8 cellular contexts compared by ENCODE assay signal in genomic region chr3:194584435-194584776, GRCh38. TPM values are rescaled to one million over a fixed set of nuclear protein-coding genes. Genes with fewer than 3 reads are reported as not detected.
A peak's percentile ranks its signal among the peaks of the same experiment; 100 is the strongest.
DNase-seq lines count a peak whose midpoint lies in the region; ATAC-seq, FAIRE-seq and TF ChIP-seq lines count a peak whose summit lies in the region.

No MANE protein-coding gene starts in this region.

- H3K4ac ChIP-seq in IMR-90 (ENCODE audit: low read depth, low read length): peak overlapping the region; percentile 99

- peak overlapping the region; percentile 87 for H2BK15ac ChIP-seq in IMR-90 (ENCODE audit: low read depth, low read length)

- H3K27ac ChIP-seq in ACC112 (ENCODE audit: low read depth, low read length): peak overlapping the region; percentile 99
- H3K27ac ChIP-seq in IMR-90 (ENCODE audit: insufficient read depth, low read length): peak overlapping the region; percentile 99
- peak overlapping the region; percentile 86 to 94 for H3K27ac ChIP-seq in mucosa of rectum (ENCODE audit: low read depth in 2 of 2, low read length in 2 of 2)

- peak overlapping the region; percentile 87; the same call in 1 of the 2 replicates for H3K18ac ChIP-seq in IMR-90 (ENCODE audit: low read depth, low read length)

- H2AK9ac ChIP-seq in IMR-90 (replicated peaks; ENCODE audit: low read depth, low read length, poor library complexity): peak overlapping the region; percentile 99

- peak overlapping the region; percentile 95; the same call in 1 of the 2 replicates for H3K56ac ChIP-seq in IMR-90 (ENCODE audit: extremely low read depth, insufficient read depth, low read length)

- peak overlapping the region; percentile 98 for H4K91ac ChIP-seq in IMR-90 (ENCODE audit: insufficient read depth, low read depth, low read length)

- H2AFZ ChIP-seq in ACC112 (ENCODE audit: low read length, unreplicated experiment) (no peak overlapping the region), IMR-90 (replicated peaks; ENCODE audit: low read length, poor library complexity) (peak overlapping the region; percentile 96)

- in situ Hi-C loops in IMR-90 (cut with MboI; ENCODE audit: low sequenced_read_pairs): no loop called here

- H3K4me2 ChIP-seq in IMR-90 (ENCODE audit: low read depth, low read length): peak overlapping the region; percentile 87

- H2AK5ac ChIP-seq in IMR-90 (ENCODE audit: low read depth, low read length): peak overlapping the region; percentile 92

- no peak for DNase-seq in IMR-90
- DNase-seq in chondrocyte (ENCODE audit: low spot score): no peak
- DNase-seq in KG1 (lab: John Stamatoyannopoulos, UW): no peak
- DNase-seq in activated gamma-delta T cell (lab: John Stamatoyannopoulos, UW): no peak
- no peak for DNase-seq in mucosa of gallbladder (ENCODE audit: low spot score)
- DNase-seq in urothelium cell line (ENCODE audit: low spot score): no peak

- H4K5ac ChIP-seq in IMR-90 (ENCODE audit: low read depth, low read length): peak overlapping the region; percentile 98; the same call in 1 of the 2 replicates

- peaks cover 45% of the 10 kb centered on the region for H3K4me1 ChIP-seq in ACC112 (ENCODE audit: control insufficient read depth, insufficient read depth, low read length, unreplicated experiment)
- no peaks in the 10 kb centered on the region; the same call in 1 of the 2 replicates for H3K4me1 ChIP-seq in IMR-90 (ENCODE audit: control insufficient read depth, insufficient read depth, low read length)
- peaks cover 7 to 8% of the 10 kb centered on the region in 2 donors for H3K4me1 ChIP-seq in mucosa of rectum (ENCODE audit: control insufficient read depth in 2 of 2, insufficient read depth in 2 of 2, low read length in 2 of 2)

- WGBS in IMR-90 (ENCODE audit: extremely low coverage in 2 of 2, insufficient read length in 1 of 2), 2 experiments: no CpG with 5 or more reads among the region's 3 CpGs

- peaks cover 16 to 55% of the 10 kb centered on the region in 2 experiments for H3K79me1 ChIP-seq in IMR-90 (ENCODE audit: low read depth in 1 of 2, low read length in 2 of 2)

- BruUV-seq in IMR-90 (replicated peaks; lab: Mats Ljungman, UMichigan): no TSS peak

- H2BK20ac ChIP-seq in IMR-90 (ENCODE audit: low read depth, low read length): peak overlapping the region; percentile 62; the same call in 1 of the 2 replicates

- ATAC-seq in IMR-90 (ENCODE audit: low read depth): no peak

- H3K9ac ChIP-seq in IMR-90 (ENCODE audit: low read depth, low read length): peak overlapping the region; percentile 98
- peak overlapping the region; percentile 89 to 90 for H3K9ac ChIP-seq in mucosa of rectum (ENCODE audit: low read depth in 1 of 2, low read length in 2 of 2)

- no peak for TF ChIP-seq CTCF in IMR-90 (conservative IDR thresholded peaks at IDR 0.05; ENCODE audit: low read depth, low read length)
- TF ChIP-seq CTCF in chondrocyte (IDR thresholded peaks at IDR 0.05): no peak

- FAIRE-seq in urothelium cell line (lab: Jason Lieb, UNC): no peak

- intact Hi-C loops in IMR-90 (cut with micrococcal nuclease): no loop called here

- peak overlapping the region; percentile 98 for H3K27ac Mint-ChIP-seq in chondrocyte (ENCODE audit: unreplicated experiment)

- H3K9me1 ChIP-seq in IMR-90 (ENCODE audit: insufficient read depth, low read length): peaks cover 23% of the 10 kb centered on the region

- H4K8ac ChIP-seq in IMR-90 (ENCODE audit: low read depth in 2 of 2, low read length in 2 of 2): peak overlapping the region; percentile 98 to 99

- CTCF ChIA-PET in IMR-90 (lab: Yijun Ruan, JAX): no interaction called here

- H3K9me3 Mint-ChIP-seq in chondrocyte (ENCODE audit: low read depth): peaks cover 3% of the 10 kb centered on the region

- peaks cover 18% of the 10 kb centered on the region for H3K79me2 ChIP-seq in ACC112 (ENCODE audit: control insufficient read depth, insufficient read depth, low read length, unreplicated experiment)

- H3K9me3 ChIP-seq in IMR-90 (ENCODE audit: control insufficient read depth, insufficient read depth, low read length) (no peaks in the 10 kb centered on the region), mucosa of rectum (ENCODE audit: control insufficient read depth in 2 of 2, low read length in 2 of 2) (no peaks in the 10 kb centered on the region)

- H3K36me3 Mint-ChIP-seq in chondrocyte (ENCODE audit: low read depth): peaks cover 6% of the 10 kb centered on the region

- no peak for TF ChIP-seq RAD21 in IMR-90 (IDR thresholded peaks at IDR 0.05; ENCODE audit: low read length)

- dilution Hi-C loops in IMR-90 (cut with HindIII; ENCODE audit: low sequenced_read_pairs, unreplicated experiment): no loop called here

- H3K23ac ChIP-seq in IMR-90 (ENCODE audit: low read depth, low read length): peak overlapping the region; percentile 98

- peak overlapping the region; percentile 90 for H2BK120ac ChIP-seq in IMR-90 (ENCODE audit: low read depth, low read length)

- peak overlapping the region; percentile 96 for H3K4me3 Mint-ChIP-seq in chondrocyte (ENCODE audit: unreplicated experiment)

- H3K36me3 ChIP-seq in ACC112 (ENCODE audit: insufficient read depth, low read length) (peaks cover 27% of the 10 kb centered on the region), IMR-90 (ENCODE audit: control insufficient read depth, insufficient read depth, low read length) (peaks cover 14% of the 10 kb centered on the region), mucosa of rectum (ENCODE audit: control insufficient read depth in 2 of 2, insufficient read depth in 2 of 2, low read length in 2 of 2) (peaks cover 17 to 24% of the 10 kb centered on the region in 2 donors)

- no peaks in the 10 kb centered on the region for H3K27me3 ChIP-seq in ACC112 (ENCODE audit: insufficient read depth, low read length)
- H3K27me3 ChIP-seq in IMR-90 (ENCODE audit: control insufficient read depth, insufficient read depth, low read length): no peaks in the 10 kb centered on the region
- H3K27me3 ChIP-seq in mucosa of rectum (ENCODE audit: control insufficient read depth in 2 of 2, insufficient read depth in 2 of 2, low read length in 2 of 2): no peaks in the 10 kb centered on the region

- H3K4me3 ChIP-seq in ACC112 (ENCODE audit: low read depth, low read length) (peak overlapping the region; percentile 89), IMR-90 (ENCODE audit: insufficient read depth, low read depth, low read length) (peak overlapping the region; percentile 91), mucosa of rectum (ENCODE audit: low read length in 2 of 2) (peak overlapping the region; percentile 94)

- peak overlapping the region; percentile 94 for H2BK5ac ChIP-seq in IMR-90 (ENCODE audit: low read depth, low read length, poor library complexity, severe bottlenecking)

- H4K20me1 ChIP-seq in IMR-90 (ENCODE audit: insufficient read depth, low read length): no peaks in the 10 kb centered on the region

- H3K14ac ChIP-seq in IMR-90 (replicated peaks; ENCODE audit: low read depth, low read length): peak overlapping the region; percentile 100

- H3K27me3 Mint-ChIP-seq in chondrocyte (ENCODE audit: low read depth): no peaks in the 10 kb centered on the region

- POLR2A ChIA-PET in IMR-90 (lab: Charles Lee; ENCODE audit: unreplicated experiment): no interaction called here

- no peak for TF ChIP-seq POLR2A in IMR-90 (IDR thresholded peaks at IDR 0.05; ENCODE audit: low read depth, low read length)

- peaks cover 30% of the 10 kb centered on the region for H3K4me1 Mint-ChIP-seq in chondrocyte (ENCODE audit: low read depth)

TF ChIP-seq in IMR-90, 13 proteins besides CTCF, POLR2A, EP300 and RAD21:
- TF ChIP-seq CEBPB (IDR thresholded peaks at IDR 0.05; ENCODE audit: low read depth, low read length): no peak
- no peak for TF ChIP-seq MAZ (IDR thresholded peaks at IDR 0.05; ENCODE audit: borderline replicate concordance, low read depth, low read length)
- no peak for TF ChIP-seq USF2 (IDR thresholded peaks at IDR 0.05; ENCODE audit: low read depth, low read length)
- TF ChIP-seq MAFK (IDR thresholded peaks at IDR 0.05; ENCODE audit: low read depth, low read length): no peak
- TF ChIP-seq RCOR1 (IDR thresholded peaks at IDR 0.05; ENCODE audit: insufficient replicate concordance, low read length): no peak
- TF ChIP-seq CHD1 (IDR thresholded peaks at IDR 0.05; ENCODE audit: low read depth, low read length): no peak
- no peak for TF ChIP-seq RFX5 (IDR thresholded peaks at IDR 0.05; ENCODE audit: low read depth, low read length)
- TF ChIP-seq NFE2L2 (IDR thresholded peaks at IDR 0.05; ENCODE audit: low read depth, low read length): no peak
- no peak for TF ChIP-seq BHLHE40 (IDR thresholded peaks at IDR 0.05; ENCODE audit: low read depth, low read length)
- TF ChIP-seq SMC3 (IDR thresholded peaks at IDR 0.05; ENCODE audit: low read depth, low read length): no peak

RNA-seq across cellular contexts. Expression of gene TMEM44, which starts 48.8 kb away (rescaled TPM):
- 7.8 and 9.7 TPM in 2 replicates for total RNA-seq in IMR-90 (2012; rRNA removed)
- polyA plus RNA-seq in IMR-90 (2012; rRNA removed): 22.4 and 24.2 TPM in 2 replicates
- polyA plus RNA-seq in IMR-90 (2012; cell fraction: cytosol; rRNA removed): 13.9 and 18.1 TPM in 2 replicates
- polyA plus RNA-seq in IMR-90 (2012; cell fraction: nucleus; rRNA removed; ENCODE audit: low replicate concordance): 104 and 111 TPM in 2 replicates
- 14.5 to 25.1 TPM (median 25.0 TPM) in 3 replicates for total RNA-seq in chondrocyte
- 20.2 TPM for total RNA-seq in mucosa of gallbladder
